ENCODE assay signal across 1 cellular context in genomic region chr1:219414250-219414649, GRCh38.
A peak's percentile ranks its signal among the peaks of the same experiment; 100 is the strongest.
TF ChIP-seq lines count a peak whose summit lies in the region.

No MANE protein-coding gene starts in this region.

TF ChIP-seq in HepG2, 621 proteins besides CTCF, POLR2A, EP300 and RAD21 (continued from another document and continues in another):
- TF ChIP-seq ARID5B (CRISPR knock-in tag; IDR thresholded peaks at IDR 0.05): peak; percentile 97
- TF ChIP-seq RFX1 (IDR thresholded peaks at IDR 0.05): no peak
- TF ChIP-seq ZNF496 (CRISPR knock-in tag; IDR thresholded peaks at IDR 0.05; ENCODE audit: insufficient replicate concordance): no peak
- TF ChIP-seq ZSCAN20 (CRISPR knock-in tag; IDR thresholded peaks at IDR 0.05; ENCODE audit: borderline replicate concordance): no peak
- TF ChIP-seq, protein P1, sequence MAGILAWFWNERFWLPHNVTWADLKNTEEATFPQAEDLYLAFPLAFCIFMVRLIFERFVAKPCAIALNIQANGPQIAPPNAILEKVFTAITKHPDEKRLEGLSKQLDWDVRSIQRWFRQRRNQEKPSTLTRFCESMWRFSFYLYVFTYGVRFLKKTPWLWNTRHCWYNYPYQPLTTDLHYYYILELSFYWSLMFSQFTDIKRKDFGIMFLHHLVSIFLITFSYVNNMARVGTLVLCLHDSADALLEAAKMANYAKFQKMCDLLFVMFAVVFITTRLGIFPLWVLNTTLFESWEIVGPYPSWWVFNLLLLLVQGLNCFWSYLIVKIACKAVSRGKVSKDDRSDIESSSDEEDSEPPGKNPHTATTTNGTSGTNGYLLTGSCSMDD (CRISPR knock-in tag; IDR thresholded peaks at IDR 0.05): no peak
- TF ChIP-seq PBX3 (CRISPR knock-in tag; IDR thresholded peaks at IDR 0.05; ENCODE audit: borderline replicate concordance): no peak
- no peak for TF ChIP-seq KDM3A (CRISPR knock-in tag; IDR thresholded peaks at IDR 0.05; ENCODE audit: low read depth)
- TF ChIP-seq ZNF207 (IDR thresholded peaks at IDR 0.05; ENCODE audit: borderline replicate concordance): no peak
- TF ChIP-seq, protein P2, sequence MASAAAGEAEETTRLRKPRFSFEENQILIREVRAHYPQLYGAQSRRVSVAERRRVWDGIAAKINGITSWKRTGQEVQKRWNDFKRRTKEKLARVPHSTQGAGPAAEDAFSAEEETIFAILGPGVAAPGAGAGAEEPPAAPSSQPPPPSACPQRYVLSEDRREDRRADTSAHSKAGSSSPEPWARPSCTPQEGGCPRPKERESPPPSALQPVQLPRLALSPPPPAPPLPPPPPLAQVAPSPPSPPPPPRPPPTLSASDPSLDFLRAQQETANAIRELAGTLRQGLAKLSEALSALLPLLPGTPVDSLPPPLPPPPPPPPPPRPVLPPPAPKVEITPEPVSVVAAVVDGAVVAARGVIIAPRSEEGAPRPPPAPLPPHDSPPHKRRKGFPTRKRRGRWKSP (CRISPR knock-in tag; IDR thresholded peaks at IDR 0.05): no peak
- TF ChIP-seq HNRNPH1 (optimal IDR thresholded peaks at IDR 0.05; ENCODE audit: low read depth, low read length): no peak
- no peak for TF ChIP-seq SMARCC2 (IDR thresholded peaks at IDR 0.05)
- no peak for TF ChIP-seq ZNF7 (CRISPR knock-in tag; IDR thresholded peaks at IDR 0.05)
- TF ChIP-seq ZNF749 (CRISPR knock-in tag; IDR thresholded peaks at IDR 0.05; ENCODE audit: borderline replicate concordance): no peak
- no peak for TF ChIP-seq ZNF761 (CRISPR knock-in tag; conservative IDR thresholded peaks at IDR 0.05)
- peak; percentile 60; the same call in 1 of the 2 replicates for TF ChIP-seq KAT8 (CRISPR knock-in tag; IDR thresholded peaks at IDR 0.05)
- TF ChIP-seq SALL2 (CRISPR knock-in tag; IDR thresholded peaks at IDR 0.05): no peak
- TF ChIP-seq MEF2D (CRISPR knock-in tag; IDR thresholded peaks at IDR 0.05): no peak
- no peak for TF ChIP-seq GTF2F1 (IDR thresholded peaks at IDR 0.05; ENCODE audit: low read length)
- no peak for TF ChIP-seq ZNF510 (CRISPR knock-in tag; IDR thresholded peaks at IDR 0.05; ENCODE audit: low read depth)
- TF ChIP-seq RFXAP (CRISPR knock-in tag; IDR thresholded peaks at IDR 0.05; ENCODE audit: borderline replicate concordance): no peak
- TF ChIP-seq ZNF136 (CRISPR knock-in tag; IDR thresholded peaks at IDR 0.05; ENCODE audit: low read depth): no peak
- no peak for TF ChIP-seq KLF13 (CRISPR knock-in tag; IDR thresholded peaks at IDR 0.05)
- TF ChIP-seq EEA1 (CRISPR knock-in tag; IDR thresholded peaks at IDR 0.05; ENCODE audit: borderline replicate concordance): no peak
- TF ChIP-seq RELA (CRISPR knock-in tag; IDR thresholded peaks at IDR 0.05): no peak
- TF ChIP-seq ZNF704 (CRISPR knock-in tag; IDR thresholded peaks at IDR 0.05; ENCODE audit: borderline replicate concordance): no peak
- TF ChIP-seq PAX8 (CRISPR knock-in tag; IDR thresholded peaks at IDR 0.05; ENCODE audit: borderline replicate concordance): no peak
- TF ChIP-seq, protein P3, sequence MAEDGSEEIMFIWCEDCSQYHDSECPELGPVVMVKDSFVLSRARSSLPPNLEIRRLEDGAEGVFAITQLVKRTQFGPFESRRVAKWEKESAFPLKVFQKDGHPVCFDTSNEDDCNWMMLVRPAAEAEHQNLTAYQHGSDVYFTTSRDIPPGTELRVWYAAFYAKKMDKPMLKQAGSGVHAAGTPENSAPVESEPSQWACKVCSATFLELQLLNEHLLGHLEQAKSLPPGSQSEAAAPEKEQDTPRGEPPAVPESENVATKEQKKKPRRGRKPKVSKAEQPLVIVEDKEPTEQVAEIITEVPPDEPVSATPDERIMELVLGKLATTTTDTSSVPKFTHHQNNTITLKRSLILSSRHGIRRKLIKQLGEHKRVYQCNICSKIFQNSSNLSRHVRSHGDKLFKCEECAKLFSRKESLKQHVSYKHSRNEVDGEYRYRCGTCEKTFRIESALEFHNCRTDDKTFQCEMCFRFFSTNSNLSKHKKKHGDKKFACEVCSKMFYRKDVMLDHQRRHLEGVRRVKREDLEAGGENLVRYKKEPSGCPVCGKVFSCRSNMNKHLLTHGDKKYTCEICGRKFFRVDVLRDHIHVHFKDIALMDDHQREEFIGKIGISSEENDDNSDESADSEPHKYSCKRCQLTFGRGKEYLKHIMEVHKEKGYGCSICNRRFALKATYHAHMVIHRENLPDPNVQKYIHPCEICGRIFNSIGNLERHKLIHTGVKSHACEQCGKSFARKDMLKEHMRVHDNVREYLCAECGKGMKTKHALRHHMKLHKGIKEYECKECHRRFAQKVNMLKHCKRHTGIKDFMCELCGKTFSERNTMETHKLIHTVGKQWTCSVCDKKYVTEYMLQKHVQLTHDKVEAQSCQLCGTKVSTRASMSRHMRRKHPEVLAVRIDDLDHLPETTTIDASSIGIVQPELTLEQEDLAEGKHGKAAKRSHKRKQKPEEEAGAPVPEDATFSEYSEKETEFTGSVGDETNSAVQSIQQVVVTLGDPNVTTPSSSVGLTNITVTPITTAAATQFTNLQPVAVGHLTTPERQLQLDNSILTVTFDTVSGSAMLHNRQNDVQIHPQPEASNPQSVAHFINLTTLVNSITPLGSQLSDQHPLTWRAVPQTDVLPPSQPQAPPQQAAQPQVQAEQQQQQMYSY (CRISPR knock-in tag; IDR thresholded peaks at IDR 0.05): no peak
- TF ChIP-seq PRPF4 (IDR thresholded peaks at IDR 0.05; ENCODE audit: low read depth, low read length, poor library complexity, severe bottlenecking): no peak
- TF ChIP-seq ZIK1 (CRISPR knock-in tag; IDR thresholded peaks at IDR 0.05; ENCODE audit: borderline replicate concordance, low read depth): no peak
- TF ChIP-seq ZNF382 (CRISPR knock-in tag; IDR thresholded peaks at IDR 0.05; ENCODE audit: borderline replicate concordance): no peak
- no peak for TF ChIP-seq CCDC6 (CRISPR knock-in tag; IDR thresholded peaks at IDR 0.05)
- no peak for TF ChIP-seq HOXA3 (CRISPR knock-in tag; IDR thresholded peaks at IDR 0.05)
- peak; percentile 68; the same call in 1 of the 2 replicates for TF ChIP-seq MIER3 (CRISPR knock-in tag; IDR thresholded peaks at IDR 0.05; ENCODE audit: borderline replicate concordance)
- TF ChIP-seq ZNF20 (CRISPR knock-in tag; IDR thresholded peaks at IDR 0.05): no peak
- TF ChIP-seq, protein P4, sequence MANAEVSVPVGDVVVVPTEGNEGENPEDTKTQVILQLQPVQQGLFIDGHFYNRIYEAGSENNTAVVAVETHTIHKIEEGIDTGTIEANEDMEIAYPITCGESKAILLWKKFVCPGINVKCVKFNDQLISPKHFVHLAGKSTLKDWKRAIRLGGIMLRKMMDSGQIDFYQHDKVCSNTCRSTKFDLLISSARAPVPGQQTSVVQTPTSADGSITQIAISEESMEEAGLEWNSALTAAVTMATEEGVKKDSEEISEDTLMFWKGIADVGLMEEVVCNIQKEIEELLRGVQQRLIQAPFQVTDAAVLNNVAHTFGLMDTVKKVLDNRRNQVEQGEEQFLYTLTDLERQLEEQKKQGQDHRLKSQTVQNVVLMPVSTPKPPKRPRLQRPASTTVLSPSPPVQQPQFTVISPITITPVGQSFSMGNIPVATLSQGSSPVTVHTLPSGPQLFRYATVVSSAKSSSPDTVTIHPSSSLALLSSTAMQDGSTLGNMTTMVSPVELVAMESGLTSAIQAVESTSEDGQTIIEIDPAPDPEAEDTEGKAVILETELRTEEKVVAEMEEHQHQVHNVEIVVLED (CRISPR knock-in tag; IDR thresholded peaks at IDR 0.05; ENCODE audit: borderline replicate concordance): no peak
- TF ChIP-seq, protein P5, sequence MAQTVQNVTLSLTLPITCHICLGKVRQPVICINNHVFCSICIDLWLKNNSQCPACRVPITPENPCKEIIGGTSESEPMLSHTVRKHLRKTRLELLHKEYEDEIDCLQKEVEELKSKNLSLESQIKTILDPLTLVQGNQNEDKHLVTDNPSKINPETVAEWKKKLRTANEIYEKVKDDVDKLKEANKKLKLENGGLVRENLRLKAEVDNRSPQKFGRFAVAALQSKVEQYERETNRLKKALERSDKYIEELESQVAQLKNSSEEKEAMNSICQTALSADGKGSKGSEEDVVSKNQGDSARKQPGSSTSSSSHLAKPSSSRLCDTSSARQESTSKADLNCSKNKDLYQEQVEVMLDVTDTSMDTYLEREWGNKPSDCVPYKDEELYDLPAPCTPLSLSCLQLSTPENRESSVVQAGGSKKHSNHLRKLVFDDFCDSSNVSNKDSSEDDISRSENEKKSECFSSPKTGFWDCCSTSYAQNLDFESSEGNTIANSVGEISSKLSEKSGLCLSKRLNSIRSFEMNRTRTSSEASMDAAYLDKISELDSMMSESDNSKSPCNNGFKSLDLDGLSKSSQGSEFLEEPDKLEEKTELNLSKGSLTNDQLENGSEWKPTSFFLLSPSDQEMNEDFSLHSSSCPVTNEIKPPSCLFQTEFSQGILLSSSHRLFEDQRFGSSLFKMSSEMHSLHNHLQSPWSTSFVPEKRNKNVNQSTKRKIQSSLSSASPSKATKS (CRISPR knock-in tag; IDR thresholded peaks at IDR 0.05): no peak
- TF ChIP-seq ZNF225 (CRISPR knock-in tag; IDR thresholded peaks at IDR 0.05): no peak
- TF ChIP-seq, protein P6, sequence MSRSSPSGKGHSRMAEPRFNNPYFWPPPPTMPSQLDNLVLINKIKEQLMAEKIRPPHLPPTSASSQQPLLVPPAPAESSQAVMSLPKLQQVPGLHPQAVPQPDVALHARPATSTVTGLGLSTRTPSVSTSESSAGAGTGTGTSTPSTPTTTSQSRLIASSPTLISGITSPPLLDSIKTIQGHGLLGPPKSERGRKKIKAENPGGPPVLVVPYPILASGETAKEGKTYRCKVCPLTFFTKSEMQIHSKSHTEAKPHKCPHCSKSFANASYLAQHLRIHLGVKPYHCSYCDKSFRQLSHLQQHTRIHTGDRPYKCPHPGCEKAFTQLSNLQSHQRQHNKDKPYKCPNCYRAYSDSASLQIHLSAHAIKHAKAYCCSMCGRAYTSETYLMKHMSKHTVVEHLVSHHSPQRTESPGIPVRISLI (CRISPR knock-in tag; IDR thresholded peaks at IDR 0.05; ENCODE audit: borderline replicate concordance): no peak
- TF ChIP-seq RORA (CRISPR knock-in tag; IDR thresholded peaks at IDR 0.05): no peak
- TF ChIP-seq HNRNPUL1 (IDR thresholded peaks at IDR 0.05; ENCODE audit: low read depth, low read length): no peak
- no peak for TF ChIP-seq ZNF703 (CRISPR knock-in tag; IDR thresholded peaks at IDR 0.05; ENCODE audit: borderline replicate concordance)
- no peak for TF ChIP-seq NAIF1 (CRISPR knock-in tag; IDR thresholded peaks at IDR 0.05; ENCODE audit: borderline replicate concordance)
- no peak for TF ChIP-seq CC2D1A (CRISPR knock-in tag; IDR thresholded peaks at IDR 0.05)
- no peak for TF ChIP-seq ARID2 (CRISPR knock-in tag; IDR thresholded peaks at IDR 0.05; ENCODE audit: borderline replicate concordance)
- no peak for TF ChIP-seq MLX (CRISPR knock-in tag; IDR thresholded peaks at IDR 0.05)
- no peak for TF ChIP-seq ZFP37 (CRISPR knock-in tag; IDR thresholded peaks at IDR 0.05; ENCODE audit: borderline replicate concordance)
- TF ChIP-seq ZFAT (CRISPR knock-in tag; conservative IDR thresholded peaks at IDR 0.05): no peak
- no peak for TF ChIP-seq KLF9 (CRISPR knock-in tag; IDR thresholded peaks at IDR 0.05; ENCODE audit: low read depth)
- no peak for TF ChIP-seq TCF7L2 (IDR thresholded peaks at IDR 0.05; ENCODE audit: low read depth, low read length)
- peak; percentile 94 for TF ChIP-seq ISL2 (CRISPR knock-in tag; IDR thresholded peaks at IDR 0.05)
